In genomic region chr19:41541990-41542584, GRCh38 we compare ENCODE assay signal across 8 cellular contexts. TPM values are rescaled to one million over a fixed set of nuclear protein-coding genes. Genes with fewer than 3 reads are reported as not detected.
DNase-seq lines count a peak whose midpoint lies in the region; ATAC-seq, FAIRE-seq and TF ChIP-seq lines count a peak whose summit lies in the region.

No MANE protein-coding gene starts in this region.

- H3K9me3 Mint-ChIP-seq in activated naive CD4-positive, alpha-beta T cell treated with anti-CD3 and anti-CD28 coated beads for 36 hours, result no peaks in the 10 kb centered on the region

- H3K27ac ChIP-seq in RWPE2 (ENCODE audit: poor library complexity, severe bottlenecking), result no peak overlapping the region

- H3K36me3 ChIP-seq in RWPE2 (ENCODE audit: low read depth), result no peaks in the 10 kb centered on the region

- intact Hi-C loops in activated naive CD4-positive, alpha-beta T cell treated with anti-CD3 and anti-CD28 coated beads for 36 hours (cut with micrococcal nuclease), result loop anchor here (1.0 kb wide), 3 partner anchors 21 to 53 kb away; no protein-coding TSS in a partner anchor
- intact Hi-C loops in left ventricle myocardium superior (cut with micrococcal nuclease), result no loop called here

- no peaks in the 10 kb centered on the region for H3K27me3 Mint-ChIP-seq in activated naive CD4-positive, alpha-beta T cell treated with anti-CD3 and anti-CD28 coated beads for 36 hours (ENCODE audit: low read depth)

- H3K27me3 ChIP-seq in RWPE2 (ENCODE audit: insufficient read depth, poor library complexity, severe bottlenecking), result peaks cover 31% of the 10 kb centered on the region

- peak; percentile 57 for TF ChIP-seq CTCF in GM13976 (IDR thresholded peaks at IDR 0.05; ENCODE audit: borderline replicate concordance, control extremely low read depth, extremely low read depth, insufficient read depth, missing control alignments)
- peak; percentile 65 for TF ChIP-seq CTCF in RWPE2 (IDR thresholded peaks at IDR 0.05; ENCODE audit: poor library complexity, severe bottlenecking)

- H3K4me3 Mint-ChIP-seq in activated naive CD4-positive, alpha-beta T cell treated with anti-CD3 and anti-CD28 coated beads for 36 hours, result peak overlapping the region; percentile 41

- peaks cover 65% of the 10 kb centered on the region for H3K4me1 Mint-ChIP-seq in activated naive CD4-positive, alpha-beta T cell treated with anti-CD3 and anti-CD28 coated beads for 36 hours (ENCODE audit: low read depth)

- peaks cover 4% of the 10 kb centered on the region for H3K36me3 Mint-ChIP-seq in activated naive CD4-positive, alpha-beta T cell treated with anti-CD3 and anti-CD28 coated beads for 36 hours (ENCODE audit: low read depth)

- H3K9me3 ChIP-seq in RWPE2 (ENCODE audit: severe bottlenecking), result no peaks in the 10 kb centered on the region

- H3K4me1 ChIP-seq in RWPE2 (ENCODE audit: insufficient read depth, poor library complexity, severe bottlenecking), result no peaks in the 10 kb centered on the region

- in situ Hi-C loops in GM13976 (cut with MboI; ENCODE audit: low sequenced_read_pairs, unreplicated experiment), result no loop called here

- ATAC-seq in RWPE2 (ENCODE audit: low read depth), result no peak
- no peak for ATAC-seq in left ventricle myocardium superior

- no peak overlapping the region for H3K4me3 ChIP-seq in RWPE2 (ENCODE audit: severe bottlenecking)

- peak overlapping the region; percentile 82 for H3K27ac Mint-ChIP-seq in activated naive CD4-positive, alpha-beta T cell treated with anti-CD3 and anti-CD28 coated beads for 36 hours

- CTCF ChIA-PET in activated naive CD4-positive, alpha-beta T cell treated with anti-CD3 and anti-CD28 coated beads for 36 hours (lab: Charles Lee), result interaction anchor here (0.8 to 7.1 kb wide), 11 partner anchors 8 to 93 kb away, joined by 3 to 171 read pairs (median 8); partner anchors contain the start of gene CEACAM21

- FAIRE-seq in A204.1 (lab: Jason Lieb, UNC), result peak; percentile 30

- no peak for DNase-seq in GM13976 (ENCODE audit: low spot score)
- no peak for DNase-seq in RWPE2 (ENCODE audit: low spot score)
- DNase-seq in activated naive CD4-positive, alpha-beta T cell treated with anti-CD3 and anti-CD28 coated beads for 36 hours, result peak; percentile 93
- peak; percentile 67 for DNase-seq in left ventricle myocardium superior
- DNase-seq in stimulated activated CD4-positive, alpha-beta T cell treated with anti-CD3 and anti-CD28 coated beads, Interleukin-2, amount 100 ng/mL, for 4 hours (ENCODE audit: low read depth), result peak; percentile 65
- no peak for DNase-seq in putamen (ENCODE audit: low spot score)
- no peak for DNase-seq in DMS79 (lab: John Stamatoyannopoulos, UW)

RNA-seq across cellular contexts. Expression of gene CEACAM21, which starts 33.9 kb away (rescaled TPM):
- total RNA-seq in activated naive CD4-positive, alpha-beta T cell treated with anti-CD3 and anti-CD28 coated beads for 36 hours, result 10 to 100 TPM; 32.2 to 33.6 TPM
- 0.99 TPM for total RNA-seq in left ventricle myocardium superior

Comparison
In these comparisons a context has a peak if more than half of its experiments do, and no peak if none do; other contexts are left out.
1. DNase-seq: peak in activated naive CD4-positive, alpha-beta T cell treated with anti-CD3 and anti-CD28 coated beads for 36 hours (single experiment), left ventricle myocardium superior (single experiment) and stimulated activated CD4-positive, alpha-beta T cell treated with anti-CD3 and anti-CD28 coated beads, Interleukin-2, amount 100 ng/mL, for 4 hours (single experiment); none in GM13976 (single experiment), RWPE2 (single experiment), putamen (single experiment) and DMS79 (single experiment).
2. RNA of gene CEACAM21, which starts 33.9 kb away (total RNA-seq): 32.2 to 33.6 TPM in activated naive CD4-positive, alpha-beta T cell treated with anti-CD3 and anti-CD28 coated beads for 36 hours; 0.99 TPM in left ventricle myocardium superior (single experiment); every median in the first group is over 10 times any median in the second.